28 cellular contexts compared by ENCODE assay signal in the genomic region with DNA sequence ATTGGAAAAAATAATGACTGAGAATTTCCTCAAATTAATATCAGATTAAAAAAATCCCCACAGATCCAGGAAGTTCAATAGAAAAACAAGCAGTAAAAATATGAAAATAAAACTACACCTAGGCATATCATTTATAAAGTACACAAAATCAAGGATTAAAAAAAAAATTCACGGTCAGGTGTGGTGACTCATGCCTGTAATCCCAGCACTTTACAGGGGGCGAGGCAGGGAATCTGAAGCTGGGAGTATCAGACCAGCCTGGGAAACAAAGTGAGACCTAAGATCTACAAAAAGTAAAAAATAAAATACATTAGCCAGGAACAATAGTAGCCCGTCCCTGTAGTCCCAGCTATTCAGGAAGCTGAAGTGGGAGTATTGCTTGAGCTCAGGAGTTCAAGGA.
DNase-seq lines count a peak whose midpoint lies in the region; ATAC-seq, FAIRE-seq and TF ChIP-seq lines count a peak whose summit lies in the region.
"Had no signal": no experiment of that assay in that cellular context is flagged by ENCODE, and none has a peak within 500 bp of the region (broad histone marks: within the 10 kb centered on the region; RNA-seq: fewer than 3 reads in every experiment).

No MANE protein-coding gene starts in this region.

- H2BK12ac ChIP-seq in H1 (ENCODE audit: low read depth, low read length), result no peak overlapping the region

- H3K79me1 ChIP-seq in H1 (ENCODE audit: low read depth, low read length) (no peaks in the 10 kb centered on the region), mesendoderm (ENCODE audit: low read length) (no peaks in the 10 kb centered on the region)

- H3K18ac ChIP-seq in H1 (ENCODE audit: extremely low read depth, low read length), result no peak overlapping the region
- no peak overlapping the region for H3K18ac ChIP-seq in mesendoderm (ENCODE audit: low read length)

- H2BK5ac ChIP-seq in H1 (ENCODE audit: low read depth, low read length) (no peak overlapping the region), mesendoderm (ENCODE audit: low read length) (no peak overlapping the region)

- H3K4me2 ChIP-seq in PC-3 (ENCODE audit: low read length) (no peak overlapping the region), H1 (ENCODE audit: insufficient read depth in 1 of 2, low read depth in 2 of 2, low read length in 2 of 2) (no peak overlapping the region), mesendoderm (ENCODE audit: low read length) (no peak overlapping the region)
- H3K4me2 ChIP-seq: BLaER1 had no signal

- H3K4me1 Mint-ChIP-seq in CD8-positive, alpha-beta T cell (ENCODE audit: low read depth), result no peaks in the 10 kb centered on the region
- H3K4me1 Mint-ChIP-seq in MCF 10A (ENCODE audit: insufficient read depth, unreplicated experiment), result peaks cover 5% of the 10 kb centered on the region
- H3K4me1 Mint-ChIP-seq: CD14-positive monocyte; CD4-positive, alpha-beta memory T cell; CD4-positive, CD25-positive, alpha-beta regulatory T cell had no signal

- intact Hi-C loops in PC-3 (cut with micrococcal nuclease), result no loop called here
- intact Hi-C loops in CD8-positive, alpha-beta T cell (cut with DNase I, micrococcal nuclease), result no loop called here
- intact Hi-C loops in MCF 10A (cut with micrococcal nuclease), result no loop called here

- no peaks in the 10 kb centered on the region for H3F3A ChIP-seq in PC-3 (ENCODE audit: low read length, unreplicated experiment)

- H3K9me3 Mint-ChIP-seq in CD8-positive, alpha-beta T cell, result no peaks in the 10 kb centered on the region
- no peaks in the 10 kb centered on the region for H3K9me3 Mint-ChIP-seq in MCF 10A (ENCODE audit: unreplicated experiment)
- H3K9me3 Mint-ChIP-seq: CD4-positive, alpha-beta memory T cell had no signal

- no peaks in the 10 kb centered on the region for H3K27me3 Mint-ChIP-seq in CD8-positive, alpha-beta T cell (ENCODE audit: low read depth)
- H3K27me3 Mint-ChIP-seq in MCF 10A (ENCODE audit: insufficient read depth, unreplicated experiment), result no peaks in the 10 kb centered on the region

- H3K23ac ChIP-seq in H1 (ENCODE audit: insufficient read length), result no peak overlapping the region
- no peak overlapping the region for H3K23ac ChIP-seq in mesendoderm (ENCODE audit: low read length)

- no peak for FAIRE-seq in H1 (lab: Jason Lieb, UNC)
- FAIRE-seq: A204.1, GM12878, GM12892, GM18507 had no signal

- no peak overlapping the region for H3K14ac ChIP-seq in H1 (ENCODE audit: insufficient read length)

- TF ChIP-seq EP300 in H1 (IDR thresholded peaks at IDR 0.05; ENCODE audit: borderline replicate concordance in 1 of 2, low read depth in 2 of 2, low read length in 2 of 2), result no peak

- no peaks in the 10 kb centered on the region for H3K23me2 ChIP-seq in H1 (ENCODE audit: low read depth, low read length)

- no peak overlapping the region for H3K27ac Mint-ChIP-seq in CD8-positive, alpha-beta T cell
- H3K27ac Mint-ChIP-seq in MCF 10A (ENCODE audit: low read depth, unreplicated experiment), result no peak overlapping the region
- H3K27ac Mint-ChIP-seq: CD14-positive monocyte; CD4-positive, alpha-beta memory T cell; CD4-positive, CD25-positive, alpha-beta regulatory T cell had no signal

- H2BK15ac ChIP-seq in H1 (ENCODE audit: low read length) (no peak overlapping the region), mesendoderm (replicated peaks; ENCODE audit: low read depth) (no peak overlapping the region)

- H3K4me3 ChIP-seq in PC-3 (ENCODE audit: low read length) (no peak overlapping the region), H1 (ENCODE audit: extremely low read depth in 1 of 4, insufficient read depth in 2 of 4, low read depth in 3 of 4, low read length in 4 of 4) (no peak overlapping the region), mesendoderm (ENCODE audit: low read length) (no peak overlapping the region)
- H3K4me3 ChIP-seq in CD8-positive, alpha-beta T cell (ENCODE audit: low read depth, low read length), result no peak overlapping the region
- H3K4me3 ChIP-seq: BLaER1, GM12878 had no signal

- TF ChIP-seq RAD21 in H1 (IDR thresholded peaks at IDR 0.05 in 1 of 2, conservative IDR thresholded peaks at IDR 0.05 in 1 of 2; ENCODE audit: low read depth in 2 of 2, low read length in 2 of 2), result no peak

- ATAC-seq in PC-3 (peak; percentile 42; the same call in 1 of the 2 replicates), GM19395 (IDR thresholded peaks at IDR 0.05; ENCODE audit: unreplicated experiment) (no peak)
- no peak for ATAC-seq in CD8-positive, alpha-beta T cell
- ATAC-seq: GM12878 had no signal

- TF ChIP-seq CTCF in PC-3 (conservative IDR thresholded peaks at IDR 0.05; ENCODE audit: low read depth, low read length) (no peak), H1 (IDR thresholded peaks at IDR 0.05; ENCODE audit: control extremely low read depth in 1 of 3, insufficient read depth in 1 of 3, low read depth in 1 of 3, low read length in 3 of 3) (no peak), MCF 10A (IDR thresholded peaks at IDR 0.05; ENCODE audit: unreplicated experiment) (no peak)
- TF ChIP-seq CTCF in CD8-positive, alpha-beta T cell (IDR thresholded peaks at IDR 0.05), result no peak

- no peak overlapping the region for H2AFZ ChIP-seq in PC-3 (ENCODE audit: low read length)
- no peak overlapping the region for H2AFZ ChIP-seq in H1 (ENCODE audit: low read length)

- no peak for TF ChIP-seq POLR2A in H1 (IDR thresholded peaks at IDR 0.05; ENCODE audit: control extremely low read depth in 1 of 2, low read depth in 2 of 2, low read length in 2 of 2)

- H3K9me2 ChIP-seq in PC-3 (replicated peaks; ENCODE audit: low read length), result no peaks in the 10 kb centered on the region

- H4K8ac ChIP-seq in H1 (ENCODE audit: extremely low read depth, insufficient read depth, low read length) (no peak overlapping the region), mesendoderm (ENCODE audit: low read depth, low read length) (no peak overlapping the region)

- WGBS in H1 (ENCODE audit: extremely low coverage in 1 of 2, insufficient coverage in 1 of 2, insufficient read length in 1 of 2, insufficient replicate concordance in 2 of 2, low coverage in 1 of 2, low lambda C conversion rate in 2 of 2, missing lambda C conversion rate in 1 of 2), 2 experiments, result 92% methylated on average over 3 of the region's 3 CpGs; no CpG with 5 or more reads in 1 of the 2 experiments
- no CpG with 5 or more reads among the region's 3 CpGs for WGBS in mesendoderm (ENCODE audit: extremely low coverage, insufficient coverage, low lambda C conversion rate)

- CTCF ChIA-PET in PC-3 (lab: Charles Lee) (no interaction called here), H1 (lab: Charles Lee; ENCODE audit: partially characterized antibody) (interaction anchor here (0.6 to 1.1 kb wide), 4 partner anchors 8 to 1406 kb away, joined by 3 read pairs; no protein-coding TSS in a partner anchor), MCF 10A (lab: Yijun Ruan, JAX) (interaction anchor here (0.9 kb wide), 1 partner anchor 9 kb away, joined by 3 read pairs; no protein-coding TSS in a partner anchor)
- CTCF ChIA-PET in CD8-positive, alpha-beta T cell (lab: Charles Lee), result no interaction called here

- H3K56ac ChIP-seq in H1 (replicated peaks; ENCODE audit: insufficient read length, low read depth, low read length) (no peak overlapping the region), mesendoderm (ENCODE audit: low read length) (no peak overlapping the region)

- H4K91ac ChIP-seq in H1 (replicated peaks; ENCODE audit: insufficient read length, low read length), result no peak overlapping the region

- H2BK120ac ChIP-seq in H1 (replicated peaks; ENCODE audit: low read depth, low read length) (no peak overlapping the region), mesendoderm (ENCODE audit: low read depth, low read length) (no peak overlapping the region)

- H4K5ac ChIP-seq in H1 (ENCODE audit: insufficient read length, low read depth, low read length) (no peak overlapping the region), mesendoderm (ENCODE audit: low read length) (no peak overlapping the region)

- no peak overlapping the region for H3K4me3 Mint-ChIP-seq in CD8-positive, alpha-beta T cell
- H3K4me3 Mint-ChIP-seq in MCF 10A (ENCODE audit: unreplicated experiment), result no peak overlapping the region
- H3K4me3 Mint-ChIP-seq: CD14-positive monocyte; CD4-positive, alpha-beta memory T cell had no signal

- H3K9ac ChIP-seq in PC-3 (ENCODE audit: low read length) (no peak overlapping the region), H1 (replicated peaks in 1 of 4; ENCODE audit: extremely low read depth in 1 of 4, low read depth in 3 of 4, low read length in 3 of 4) (no peak overlapping the region), mesendoderm (ENCODE audit: low read length) (no peak overlapping the region)
- H3K9ac ChIP-seq: BLaER1 had no signal

- no peaks in the 10 kb centered on the region for H3K36me3 ChIP-seq in PC-3 (ENCODE audit: low read depth, low read length)
- no peaks in the 10 kb centered on the region for H3K36me3 ChIP-seq in H1 (ENCODE audit: control insufficient read depth in 2 of 4, insufficient read depth in 4 of 4, low read length in 3 of 4)
- no peaks in the 10 kb centered on the region for H3K36me3 ChIP-seq in mesendoderm (ENCODE audit: control insufficient read depth, insufficient read depth, low read length)
- H3K36me3 ChIP-seq in CD8-positive, alpha-beta T cell (ENCODE audit: insufficient read depth, low read length), result no peaks in the 10 kb centered on the region
- H3K36me3 ChIP-seq: BE2C, BLaER1 had no signal

- BruUV-seq in PC-3 (replicated peaks; lab: Mats Ljungman, UMichigan) (no TSS peak), MCF 10A (replicated peaks; lab: Mats Ljungman, UMichigan) (no TSS peak)

- H3K9me3 ChIP-seq in PC-3 (ENCODE audit: low read length) (no peaks in the 10 kb centered on the region), H1 (ENCODE audit: insufficient read depth in 2 of 2, low read depth in 1 of 2, low read length in 1 of 2) (no peaks in the 10 kb centered on the region)
- H3K9me3 ChIP-seq in CD8-positive, alpha-beta T cell (ENCODE audit: low read length), result no peaks in the 10 kb centered on the region
- H3K9me3 ChIP-seq: BE2C, BLaER1, Caco-2 had no signal

- no peaks in the 10 kb centered on the region for H3K79me2 ChIP-seq in PC-3 (ENCODE audit: low read length)
- H3K79me2 ChIP-seq in H1 (ENCODE audit: control insufficient read depth in 1 of 2, insufficient read depth in 2 of 2, low read length in 2 of 2), result no peaks in the 10 kb centered on the region
- H3K79me2 ChIP-seq in mesendoderm (ENCODE audit: control insufficient read depth, insufficient read depth, low read length), result no peaks in the 10 kb centered on the region

- DNase-seq in HT1080 (ENCODE audit: low read depth) (peak; percentile 20), PC-3 (peak; percentile 21), H1 (ENCODE audit: low read depth in 1 of 2, low spot score in 2 of 2) (no peak), mesendoderm (peak; percentile 14), MCF 10A (ENCODE audit: unreplicated experiment) (no peak)
- DNase-seq in CD8-positive, alpha-beta T cell, result no peak
- no peak for DNase-seq in stimulated activated naive CD4-positive, alpha-beta T cell (lab: John Stamatoyannopoulos, UW)
- DNase-seq: 8988T; ACHN; BE2C; C1 segment of cervical spinal cord; Caco-2; CD4-positive, alpha-beta memory T cell; CD4-positive, CD25-positive, alpha-beta regulatory T cell; DMS 273 treated with DMSO at 0.1 percent for 48 hours; DMS153; DMS53; DMS79; DND-41; EL; GDM1 had no signal

- H4K20me1 ChIP-seq in PC-3 (ENCODE audit: low read length) (no peaks in the 10 kb centered on the region), H1 (replicated peaks in 1 of 2; ENCODE audit: control insufficient read depth in 1 of 2, insufficient read depth in 2 of 2, low read length in 2 of 2) (no peaks in the 10 kb centered on the region)
- H4K20me1 ChIP-seq: BLaER1 had no signal

- H3K27ac ChIP-seq in PC-3 (ENCODE audit: low read length), result no peak overlapping the region
- no peak overlapping the region for H3K27ac ChIP-seq in H1 (ENCODE audit: low read depth, low read length)
- H3K27ac ChIP-seq in mesendoderm (ENCODE audit: low read depth, low read length), result no peak overlapping the region
- H3K27ac ChIP-seq in CD8-positive, alpha-beta T cell (ENCODE audit: low read depth, low read length), result no peak overlapping the region
- H3K27ac ChIP-seq: BLaER1 had no signal

- no peak overlapping the region for H3K4ac ChIP-seq in H1 (replicated peaks; ENCODE audit: insufficient read length, low read depth, low read length)
- no peak overlapping the region for H3K4ac ChIP-seq in mesendoderm (ENCODE audit: low read depth, low read length)

- H2BK20ac ChIP-seq in H1 (ENCODE audit: low read length), result no peak overlapping the region

- H3K36me3 Mint-ChIP-seq in CD8-positive, alpha-beta T cell, result no peaks in the 10 kb centered on the region
- no peaks in the 10 kb centered on the region for H3K36me3 Mint-ChIP-seq in MCF 10A (ENCODE audit: insufficient read depth, unreplicated experiment)
- H3K36me3 Mint-ChIP-seq: CD14-positive monocyte; CD4-positive, alpha-beta memory T cell; CD4-positive, CD25-positive, alpha-beta regulatory T cell had no signal

- POLR2A ChIA-PET in PC-3 (lab: Charles Lee; ENCODE audit: unreplicated experiment) (interaction anchor here (0.7 kb wide), 1 partner anchor 8 kb away, joined by 5 read pairs; no protein-coding TSS in a partner anchor), H1 (lab: Charles Lee; ENCODE audit: partially characterized antibody) (no interaction called here), MCF 10A (lab: Yijun Ruan, JAX) (no interaction called here)
- POLR2A ChIA-PET in CD8-positive, alpha-beta T cell (lab: Charles Lee), result no interaction called here

- no peaks in the 10 kb centered on the region for H3K4me1 ChIP-seq in PC-3 (ENCODE audit: insufficient read depth, low read length)
- no peaks in the 10 kb centered on the region for H3K4me1 ChIP-seq in H1 (replicated peaks in 1 of 4; ENCODE audit: control insufficient read depth in 3 of 4, insufficient read depth in 4 of 4, low read length in 3 of 4)
- H3K4me1 ChIP-seq in mesendoderm (ENCODE audit: control insufficient read depth, low read depth, low read length), result no peaks in the 10 kb centered on the region
- H3K4me1 ChIP-seq in CD8-positive, alpha-beta T cell (ENCODE audit: insufficient read depth, low read length), result no peaks in the 10 kb centered on the region
- H3K4me1 ChIP-seq: BE2C, BLaER1, Caco-2 had no signal

- no peak overlapping the region for H2AK5ac ChIP-seq in H1 (ENCODE audit: low read depth, low read length)
- H2AK5ac ChIP-seq in mesendoderm (ENCODE audit: low read length), result no peak overlapping the region

- no peaks in the 10 kb centered on the region for H3K27me3 ChIP-seq in PC-3 (ENCODE audit: low read length)
- no peaks in the 10 kb centered on the region for H3K27me3 ChIP-seq in H1 (replicated peaks in 1 of 4; ENCODE audit: control insufficient read depth in 3 of 4, extremely low read depth in 1 of 4, insufficient read depth in 3 of 4, low read length in 3 of 4)
- H3K27me3 ChIP-seq in mesendoderm (ENCODE audit: insufficient read depth, low read length, poor library complexity), result no peaks in the 10 kb centered on the region
- H3K27me3 ChIP-seq in CD8-positive, alpha-beta T cell (ENCODE audit: insufficient read depth, low read length), result no peaks in the 10 kb centered on the region
- H3K27me3 ChIP-seq: BE2C, BLaER1 had no signal

Comparison
In these comparisons a context has a peak if more than half of its experiments do, and no peak if none do; other contexts are left out.
1. DNase-seq: peak in HT1080 (single experiment), PC-3 (single experiment) and mesendoderm (single experiment); none in H1 (0 of 2), CD8-positive, alpha-beta T cell (0 of 7), stimulated activated naive CD4-positive, alpha-beta T cell (0 of 6) and MCF 10A (single experiment).
2. CTCF ChIA-PET loops: an anchor here in H1 (0.6 to 1.1 kb wide) and MCF 10A (0.9 kb wide); none called in PC-3 and CD8-positive, alpha-beta T cell.